In the genomic region with DNA sequence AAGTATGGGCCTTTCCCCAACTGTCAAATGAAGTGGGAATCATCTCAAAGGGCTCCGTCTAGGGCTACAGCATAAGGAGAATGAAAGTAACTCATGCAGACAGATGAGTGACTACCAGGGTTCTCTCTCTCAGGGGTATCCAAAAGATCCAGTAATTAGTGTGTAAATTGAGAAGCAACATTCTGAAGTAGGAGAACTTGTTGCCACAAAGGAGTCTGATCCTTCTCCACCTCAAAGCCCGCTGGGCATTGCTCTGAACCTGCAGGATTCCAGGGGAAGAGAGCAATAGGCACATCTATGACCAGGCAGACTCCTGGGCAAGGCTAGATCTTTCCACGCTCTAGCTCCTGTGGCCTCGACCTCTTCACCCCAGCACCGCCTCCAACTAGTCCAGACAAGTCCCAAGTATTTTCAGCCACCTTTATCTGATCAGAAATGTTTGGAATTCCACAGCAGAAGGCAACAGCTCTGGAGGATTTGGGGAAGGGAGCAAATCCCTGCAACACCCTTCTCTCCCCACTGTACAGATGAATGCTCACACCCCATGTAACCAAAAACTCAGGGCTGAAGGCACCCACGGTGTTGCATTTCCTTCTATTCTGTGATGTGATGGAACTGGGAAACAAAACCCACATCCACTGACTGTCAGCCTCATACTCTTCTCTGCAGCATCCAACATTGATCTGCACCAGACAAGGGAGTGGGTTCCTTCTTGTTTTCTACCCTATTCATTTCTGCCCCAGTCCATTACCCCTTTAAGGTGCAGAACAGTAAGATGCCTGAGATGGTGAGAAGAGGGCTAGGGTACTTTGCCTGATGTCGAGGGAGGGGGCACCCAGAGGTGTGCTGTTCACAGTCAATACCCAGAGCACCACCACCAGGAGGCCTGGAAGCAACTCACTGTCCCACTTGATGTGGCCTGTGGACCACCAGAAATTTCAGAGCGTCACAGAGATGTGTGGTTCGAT, we compare ENCODE assay signal across 9 cellular contexts. TPM values are rescaled to one million over a fixed set of nuclear protein-coding genes. Genes with fewer than 3 reads are reported as not detected.
A peak's percentile ranks its signal among the peaks of the same experiment; 100 is the strongest.
DNase-seq lines count a peak whose midpoint lies in the region; ATAC-seq and TF ChIP-seq lines count a peak whose summit lies in the region.
"Had no signal": no experiment of that assay in that cellular context is flagged by ENCODE, and none has a peak within 500 bp of the region (broad histone marks: within the 10 kb centered on the region; RNA-seq: fewer than 3 reads in every experiment).

No MANE protein-coding gene starts in this region.

- CTCF ChIA-PET in CD4-positive, alpha-beta T cell (lab: Charles Lee), result interaction anchor here (0.9 to 1.8 kb wide), 2 partner anchors 17 to 45 kb away, joined by 3 to 8 read pairs; no protein-coding TSS in a partner anchor

- peaks cover 9 to 15% of the 10 kb centered on the region in 2 donors for H3K36me3 ChIP-seq in psoas muscle (ENCODE audit: insufficient read depth in 1 of 2, low read depth in 1 of 2)

- ATAC-seq in CD4-positive, alpha-beta T cell (ENCODE audit: poor library complexity), result no peak
- no peak for ATAC-seq in natural killer cell treated with Interleukin-12 subunit alpha and Interleukin-12 subunit beta and Interleukin-15 and Interleukin-18, amount 100 ng/mL, for 72 hours
- ATAC-seq in HG03039 (IDR thresholded peaks at IDR 0.05; ENCODE audit: unreplicated experiment) (no peak), psoas muscle (no peak)

- POLR2A ChIA-PET in CD4-positive, alpha-beta T cell (lab: Charles Lee), result interaction anchor here (1.0 to 1.4 kb wide), 2 partner anchors 13 to 42 kb away, joined by 3 to 4 read pairs; no protein-coding TSS in a partner anchor

- WGBS in psoas muscle, 3 donors, result 80 to 82% (median 81%) methylated on average over 9 of the region's 9 CpGs

- TF ChIP-seq CTCF in CD4-positive, alpha-beta T cell (IDR thresholded peaks at IDR 0.05), result no peak
- TF ChIP-seq CTCF in choroid plexus epithelial cell (conservative IDR thresholded peaks at IDR 0.05; ENCODE audit: low read depth, low read length), result no peak
- TF ChIP-seq CTCF in psoas muscle (IDR thresholded peaks at IDR 0.05), result no peak

- H3K4me3 ChIP-seq in choroid plexus epithelial cell (ENCODE audit: low read depth, low read length) (no peak overlapping the region), psoas muscle (no peak overlapping the region)

- no peaks in the 10 kb centered on the region for H3K27me3 Mint-ChIP-seq in CD4-positive, alpha-beta T cell
- H3K27me3 Mint-ChIP-seq in natural killer cell treated with Interleukin-12 subunit alpha and Interleukin-12 subunit beta and Interleukin-15 and Interleukin-18, amount 100 ng/mL, for 72 hours, result no peaks in the 10 kb centered on the region
- H3K27me3 Mint-ChIP-seq: naive B cell had no signal

- H3K27me3 ChIP-seq in CD4-positive, alpha-beta T cell (ENCODE audit: control insufficient read depth, insufficient read depth, low read length), result no peaks in the 10 kb centered on the region
- no peaks in the 10 kb centered on the region for H3K27me3 ChIP-seq in psoas muscle (ENCODE audit: insufficient read depth in 3 of 3, low read length in 2 of 3)

- intact Hi-C loops in CD4-positive, alpha-beta T cell (cut with DNase I, micrococcal nuclease), result loop anchor here (5.0 kb wide), 1 partner anchor 44 kb away; the partner anchor contains the start of gene BCL2L1 (in 2 of the 2)
- intact Hi-C loops in psoas muscle (cut with DNase I), result no loop called here

- peak overlapping the region; percentile 50 for H3K4me3 Mint-ChIP-seq in CD4-positive, alpha-beta T cell
- H3K4me3 Mint-ChIP-seq in natural killer cell treated with Interleukin-12 subunit alpha and Interleukin-12 subunit beta and Interleukin-15 and Interleukin-18, amount 100 ng/mL, for 72 hours, result peak overlapping the region; percentile 98

- H3K27ac ChIP-seq in CD4-positive, alpha-beta T cell (ENCODE audit: low read depth, low read length), result no peak overlapping the region
- no peak overlapping the region for H3K27ac ChIP-seq in psoas muscle

- H3K27ac Mint-ChIP-seq in CD4-positive, alpha-beta T cell, result peak overlapping the region; percentile 96
- peak overlapping the region; percentile 99 to 100 for H3K27ac Mint-ChIP-seq in natural killer cell treated with Interleukin-12 subunit alpha and Interleukin-12 subunit beta and Interleukin-15 and Interleukin-18, amount 100 ng/mL, for 72 hours

- no peak for DNase-seq in CD4-positive, alpha-beta T cell
- DNase-seq in NCI-H226 (peak; percentile 58), choroid plexus epithelial cell (ENCODE audit: low read depth) (peak; percentile 41), NCI-H82 treated with DMSO at 0.1 percent for 48 hours (lab: John Stamatoyannopoulos, UW; ENCODE audit: unreplicated experiment) (no peak), D341Med (ENCODE audit: low spot score) (no peak), psoas muscle (no peak)
- no peak for DNase-seq in natural killer cell treated with Interleukin-12 subunit alpha and Interleukin-12 subunit beta and Interleukin-15 and Interleukin-18, amount 100 ng/mL, for 72 hours (ENCODE audit: low spot score)
- DNase-seq: naive B cell had no signal

- H3K4me1 Mint-ChIP-seq in CD4-positive, alpha-beta T cell (ENCODE audit: low read depth), result peaks cover 92% of the 10 kb centered on the region
- H3K4me1 Mint-ChIP-seq in natural killer cell treated with Interleukin-12 subunit alpha and Interleukin-12 subunit beta and Interleukin-15 and Interleukin-18, amount 100 ng/mL, for 72 hours (ENCODE audit: low read depth in 2 of 2), result peaks cover 90 to 98% of the 10 kb centered on the region in 2 donors

- H3K9me3 ChIP-seq in CD4-positive, alpha-beta T cell (ENCODE audit: control insufficient read depth, low read length), result no peaks in the 10 kb centered on the region
- H3K9me3 ChIP-seq in psoas muscle, result no peaks in the 10 kb centered on the region

- peaks cover 49% of the 10 kb centered on the region for H3K4me1 ChIP-seq in psoas muscle

- H3K36me3 Mint-ChIP-seq in CD4-positive, alpha-beta T cell (ENCODE audit: low read depth), result peaks cover 42% of the 10 kb centered on the region
- H3K36me3 Mint-ChIP-seq in natural killer cell treated with Interleukin-12 subunit alpha and Interleukin-12 subunit beta and Interleukin-15 and Interleukin-18, amount 100 ng/mL, for 72 hours, result peaks cover 43% of the 10 kb centered on the region

- no peaks in the 10 kb centered on the region for H3K9me3 Mint-ChIP-seq in CD4-positive, alpha-beta T cell
- peaks cover 3% of the 10 kb centered on the region for H3K9me3 Mint-ChIP-seq in natural killer cell treated with Interleukin-12 subunit alpha and Interleukin-12 subunit beta and Interleukin-15 and Interleukin-18, amount 100 ng/mL, for 72 hours
- H3K9me3 Mint-ChIP-seq: naive B cell had no signal

RNA-seq across cellular contexts. Expression of gene COX4I2, which starts 41.0 kb away (rescaled TPM):
- total RNA-seq in CD4-positive, alpha-beta T cell, result not detected
- not detected for total RNA-seq in natural killer cell treated with Interleukin-12 subunit alpha and Interleukin-12 subunit beta and Interleukin-15 and Interleukin-18, amount 100 ng/mL, for 72 hours
- 1 to 10 TPM; 3.5 to 8.1 (median 5.0) TPM for total RNA-seq in psoas muscle
- 10 to 100 TPM in 2 of 3 donors, 1 to 10 TPM in 1; 7.0 to 13.2 (median 11.9) TPM for polyA plus RNA-seq in psoas muscle

RNA-seq across cellular contexts. Expression of gene BCL2L1, which starts 44.0 kb away (rescaled TPM):
- 10 to 100 TPM; 11.8 to 11.9 TPM for total RNA-seq in CD4-positive, alpha-beta T cell
- total RNA-seq in natural killer cell treated with Interleukin-12 subunit alpha and Interleukin-12 subunit beta and Interleukin-15 and Interleukin-18, amount 100 ng/mL, for 72 hours, result 100 to 1,000 TPM; 140 to 325 TPM
- 10 to 100 TPM; 34.5 to 95.1 (median 76.3) TPM for total RNA-seq in psoas muscle
- polyA plus RNA-seq in psoas muscle, result 100 to 1,000 TPM in 1 of 3 donors, 10 to 100 TPM in 2; 42.3 to 204 (median 48.2) TPM

Comparison
In these comparisons a context has a peak if more than half of its experiments do, and no peak if none do; other contexts are left out.
1. DNase-seq: peak in NCI-H226 (single experiment) and choroid plexus epithelial cell (single experiment); none in CD4-positive, alpha-beta T cell (0 of 10), natural killer cell treated with Interleukin-12 subunit alpha and Interleukin-12 subunit beta and Interleukin-15 and Interleukin-18, amount 100 ng/mL, for 72 hours (single experiment), NCI-H82 treated with DMSO at 0.1 percent for 48 hours (single experiment), D341Med (single experiment) and psoas muscle (0 of 2).
2. RNA of gene COX4I2, which starts 41.0 kb away (total RNA-seq): 3.5 to 8.1 TPM in psoas muscle; not detected in CD4-positive, alpha-beta T cell and not detected in natural killer cell treated with Interleukin-12 subunit alpha and Interleukin-12 subunit beta and Interleukin-15 and Interleukin-18, amount 100 ng/mL, for 72 hours; every median in the first group is over 4 times any median in the second.
3. intact Hi-C loops: an anchor here in CD4-positive, alpha-beta T cell (5.0 kb wide); none called in psoas muscle.